ENCODE assay signal across 6 cellular contexts in genomic region chr12:9416346-9416745, GRCh38.
DNase-seq lines count a peak whose midpoint lies in the region; ATAC-seq and TF ChIP-seq lines count a peak whose summit lies in the region.
"Not testable (repeated sequence)": the region's sequence is repeated elsewhere in the genome, so short reads cannot be mapped to it uniquely, and the experiment has no call there.

No MANE protein-coding gene starts in this region.

- not testable (repeated sequence) for H3K14ac ChIP-seq in IMR-90 (replicated peaks; ENCODE audit: low read depth, low read length)

- H2AFZ ChIP-seq in IMR-90 (replicated peaks; ENCODE audit: low read length, poor library complexity), result not testable (repeated sequence)

- not testable (repeated sequence) for H3K18ac ChIP-seq in IMR-90 (ENCODE audit: low read depth, low read length)

- not testable (repeated sequence) for H3K4me2 ChIP-seq in IMR-90 (ENCODE audit: low read depth, low read length)

- TF ChIP-seq RAD21 in IMR-90 (IDR thresholded peaks at IDR 0.05; ENCODE audit: low read length), result not testable (repeated sequence)

- H4K5ac ChIP-seq in IMR-90 (ENCODE audit: low read depth, low read length), result not testable (repeated sequence)

- H3K79me1 ChIP-seq in IMR-90 (ENCODE audit: low read depth in 1 of 2, low read length in 2 of 2), result not testable (repeated sequence)

- not testable (repeated sequence) for H3K4me1 ChIP-seq in IMR-90 (ENCODE audit: control insufficient read depth, insufficient read depth, low read length); gastroesophageal sphincter; upper lobe of right lung

- POLR2A ChIA-PET in IMR-90 (lab: Charles Lee; ENCODE audit: unreplicated experiment); activated naive CD8-positive, alpha-beta T cell treated with anti-CD3 and anti-CD28 coated beads, Interleukin-2, amount 10 ng/mL, durations not matched to agents 7 days and 5 days (lab: Charles Lee): not testable (repeated sequence)

- H2BK20ac ChIP-seq in IMR-90 (ENCODE audit: low read depth, low read length), result not testable (repeated sequence)

- TF ChIP-seq POLR2A in IMR-90 (IDR thresholded peaks at IDR 0.05; ENCODE audit: low read depth, low read length); gastroesophageal sphincter (IDR thresholded peaks at IDR 0.05): not testable (repeated sequence)

- H3K4ac ChIP-seq in IMR-90 (ENCODE audit: low read depth, low read length), result not testable (repeated sequence)

- H3K9me3 Mint-ChIP-seq in activated naive CD8-positive, alpha-beta T cell treated with anti-CD3 and anti-CD28 coated beads, Interleukin-2, amount 10 ng/mL, durations not matched to agents 7 days and 5 days, result not testable (repeated sequence)

- CTCF ChIA-PET in IMR-90 (lab: Yijun Ruan, JAX), result not testable (repeated sequence)

- not testable (repeated sequence) for DNase-seq in IMR-90; activated naive CD8-positive, alpha-beta T cell treated with anti-CD3 and anti-CD28 coated beads, Interleukin-2, amount 10 ng/mL, durations not matched to agents 7 days and 5 days
- DNase-seq in activated CD8-positive, alpha-beta memory T cell treated with anti-CD3 and anti-CD28 coated beads for 24 hours, result peak; percentile 49
- DNase-seq in mesenteric fat pad (ENCODE audit: low spot score) (peak; percentile 35), upper lobe of right lung (peak; percentile 57)

- H2BK120ac ChIP-seq in IMR-90 (ENCODE audit: low read depth, low read length), result not testable (repeated sequence)

- H3K4me1 Mint-ChIP-seq in activated naive CD8-positive, alpha-beta T cell treated with anti-CD3 and anti-CD28 coated beads, Interleukin-2, amount 10 ng/mL, durations not matched to agents 7 days and 5 days, result not testable (repeated sequence)

- not testable (repeated sequence) for H4K8ac ChIP-seq in IMR-90 (ENCODE audit: low read depth in 2 of 2, low read length in 2 of 2)

- H3K9me1 ChIP-seq in IMR-90 (ENCODE audit: insufficient read depth, low read length), result not testable (repeated sequence)

- not testable (repeated sequence) for H3K27ac ChIP-seq in IMR-90 (ENCODE audit: insufficient read depth, low read length); gastroesophageal sphincter; upper lobe of right lung

- not testable (repeated sequence) for H3K23ac ChIP-seq in IMR-90 (ENCODE audit: low read depth, low read length)

- H3K27me3 ChIP-seq in IMR-90 (ENCODE audit: control insufficient read depth, insufficient read depth, low read length); gastroesophageal sphincter; upper lobe of right lung: not testable (repeated sequence)

- H4K91ac ChIP-seq in IMR-90 (ENCODE audit: insufficient read depth, low read depth, low read length), result not testable (repeated sequence)

- dilution Hi-C loops in IMR-90 (cut with HindIII; ENCODE audit: low sequenced_read_pairs, unreplicated experiment), result not testable (repeated sequence)

- WGBS in IMR-90 (ENCODE audit: extremely low coverage in 2 of 2, insufficient read length in 1 of 2), 2 experiments, result no CpG with 5 or more reads among the region's 8 CpGs
- no CpG with 5 or more reads among the region's 8 CpGs for WGBS in gastroesophageal sphincter (ENCODE audit: low coverage in 1 of 2), 2 donors

- H3K56ac ChIP-seq in IMR-90 (ENCODE audit: extremely low read depth, insufficient read depth, low read length), result not testable (repeated sequence)

- not testable (repeated sequence) for H3K27ac Mint-ChIP-seq in activated naive CD8-positive, alpha-beta T cell treated with anti-CD3 and anti-CD28 coated beads, Interleukin-2, amount 10 ng/mL, durations not matched to agents 7 days and 5 days

- not testable (repeated sequence) for BruUV-seq in IMR-90 (replicated peaks; lab: Mats Ljungman, UMichigan)

- H3K9me3 ChIP-seq in IMR-90 (ENCODE audit: control insufficient read depth, insufficient read depth, low read length); gastroesophageal sphincter; upper lobe of right lung: not testable (repeated sequence)

- ATAC-seq in IMR-90 (ENCODE audit: low read depth), result 0 out of 2 replicates have a peak, but pooled peaks have one; percentile 21
- ATAC-seq in activated naive CD8-positive, alpha-beta T cell treated with anti-CD3 and anti-CD28 coated beads, Interleukin-2, amount 10 ng/mL, durations not matched to agents 7 days and 5 days (ENCODE audit: low read depth), result peak; percentile 38
- ATAC-seq in gastroesophageal sphincter, result peak; percentile 9
- peak; percentile 10 for ATAC-seq in upper lobe of right lung

- in situ Hi-C loops in IMR-90 (cut with MboI; ENCODE audit: low sequenced_read_pairs), result not testable (repeated sequence)

- H2BK15ac ChIP-seq in IMR-90 (ENCODE audit: low read depth, low read length), result not testable (repeated sequence)

- H2AK5ac ChIP-seq in IMR-90 (ENCODE audit: low read depth, low read length), result not testable (repeated sequence)

- TF ChIP-seq EP300 in gastroesophageal sphincter (IDR thresholded peaks at IDR 0.05), result not testable (repeated sequence)

- H3K9ac ChIP-seq in IMR-90 (ENCODE audit: low read depth, low read length), result not testable (repeated sequence)

- H3K4me3 ChIP-seq in IMR-90 (ENCODE audit: insufficient read depth, low read depth, low read length); gastroesophageal sphincter; upper lobe of right lung: not testable (repeated sequence)

- not testable (repeated sequence) for H3K4me3 Mint-ChIP-seq in activated naive CD8-positive, alpha-beta T cell treated with anti-CD3 and anti-CD28 coated beads, Interleukin-2, amount 10 ng/mL, durations not matched to agents 7 days and 5 days

- H4K20me1 ChIP-seq in IMR-90 (ENCODE audit: insufficient read depth, low read length), result not testable (repeated sequence)

- H2AK9ac ChIP-seq in IMR-90 (replicated peaks; ENCODE audit: low read depth, low read length, poor library complexity), result not testable (repeated sequence)

- H3K27me3 Mint-ChIP-seq in activated naive CD8-positive, alpha-beta T cell treated with anti-CD3 and anti-CD28 coated beads, Interleukin-2, amount 10 ng/mL, durations not matched to agents 7 days and 5 days, result not testable (repeated sequence)

- intact Hi-C loops in IMR-90 (cut with micrococcal nuclease); upper lobe of right lung (cut with DNase I): not testable (repeated sequence)

- TF ChIP-seq CTCF in IMR-90 (conservative IDR thresholded peaks at IDR 0.05; ENCODE audit: low read depth, low read length); gastroesophageal sphincter (IDR thresholded peaks at IDR 0.05); upper lobe of right lung (IDR thresholded peaks at IDR 0.05): not testable (repeated sequence)

- H2BK5ac ChIP-seq in IMR-90 (ENCODE audit: low read depth, low read length, poor library complexity, severe bottlenecking), result not testable (repeated sequence)

- H3K36me3 Mint-ChIP-seq in activated naive CD8-positive, alpha-beta T cell treated with anti-CD3 and anti-CD28 coated beads, Interleukin-2, amount 10 ng/mL, durations not matched to agents 7 days and 5 days, result not testable (repeated sequence)

- H3K36me3 ChIP-seq in IMR-90 (ENCODE audit: control insufficient read depth, insufficient read depth, low read length); gastroesophageal sphincter; upper lobe of right lung: not testable (repeated sequence)
